Comparison of ENCODE assay signal across 11 cellular contexts in genomic region chr4:56211202-56211601, GRCh38.
DNase-seq lines count a peak whose midpoint lies in the region; ATAC-seq and TF ChIP-seq lines count a peak whose summit lies in the region.
"Had no signal": no experiment of that assay in that cellular context is flagged by ENCODE, and none has a peak within 500 bp of the region (broad histone marks: within the 10 kb centered on the region; RNA-seq: fewer than 3 reads in every experiment).

No MANE protein-coding gene starts in this region.

- H3K4me3 ChIP-seq in HEK293 (ENCODE audit: low read depth, low read length), result no peak overlapping the region
- H3K4me3 ChIP-seq in mesenchymal stem cell (ENCODE audit: insufficient read depth in 1 of 2, low read depth in 1 of 2, low read length in 2 of 2), result no peak overlapping the region
- H3K4me3 ChIP-seq in upper lobe of right lung, result no peak overlapping the region
- no peak overlapping the region for H3K4me3 ChIP-seq in heart left ventricle
- H3K4me3 ChIP-seq: A549, GM23248, K562 had no signal

- in situ Hi-C loops in KBM-7 (cut with MboI; ENCODE audit: low pct_unique_long_range_greater_than_20kb, low sequenced_read_pairs), result no loop called here

- peak overlapping the region in 1 of 2 experiments; percentile 44 for H3K14ac ChIP-seq in mesenchymal stem cell (ENCODE audit: low read length in 2 of 2)

- H3K27me3 Mint-ChIP-seq in WTC11 (ENCODE audit: low read depth), result peaks cover 77% of the 10 kb centered on the region

- H3K9me3 ChIP-seq in HEK293 (ENCODE audit: control insufficient read depth, insufficient read depth, low read depth, low read length) (no peaks in the 10 kb centered on the region), mesenchymal stem cell (ENCODE audit: control insufficient read depth, low read length) (peaks cover 4% of the 10 kb centered on the region), upper lobe of right lung (no peaks in the 10 kb centered on the region), heart left ventricle (peaks cover 0 to 12% (median 2%) of the 10 kb centered on the region in 12 donors)
- H3K9me3 ChIP-seq: A549 had no signal

- no peak overlapping the region for H2AK5ac ChIP-seq in mesenchymal stem cell (ENCODE audit: low read length, severe bottlenecking)

- H2AFZ ChIP-seq in mesenchymal stem cell (ENCODE audit: low read depth, low read length), result no peak overlapping the region
- H2AFZ ChIP-seq: GM23248 had no signal

- CTCF ChIA-PET in HEK293 (lab: Yijun Ruan, JAX) (no interaction called here), WTC11 (lab: Charles Lee) (interaction anchor here (0.5 to 1.7 kb wide), 2 partner anchors 51 to 262 kb away, joined by 3 to 9 read pairs; partner anchors contain the start of gene CEP135)

- H3K27ac ChIP-seq in HEK293 (ENCODE audit: extremely low read depth, low read depth, low read length), result no peak overlapping the region
- no peak overlapping the region for H3K27ac ChIP-seq in mesenchymal stem cell (ENCODE audit: low read length, poor library complexity, severe bottlenecking)
- H3K27ac ChIP-seq in upper lobe of right lung, result no peak overlapping the region
- H3K27ac ChIP-seq in heart left ventricle, result no peak overlapping the region
- H3K27ac ChIP-seq: A549, GM23248 had no signal

- intact Hi-C loops in upper lobe of right lung (cut with DNase I), result no loop called here
- intact Hi-C loops in heart left ventricle (cut with DNase I), result no loop called here

- H3K4me1 ChIP-seq in HEK293 (ENCODE audit: control insufficient read depth, insufficient read depth, low read length) (no peaks in the 10 kb centered on the region), mesenchymal stem cell (ENCODE audit: control insufficient read depth, insufficient read depth, low read depth, low read length) (peaks cover 1% of the 10 kb centered on the region), upper lobe of right lung (no peaks in the 10 kb centered on the region), heart left ventricle (no peaks in the 10 kb centered on the region)

- no peaks in the 10 kb centered on the region for H3K36me3 ChIP-seq in HEK293 (ENCODE audit: control insufficient read depth in 2 of 2, insufficient read depth in 1 of 2, low read length in 2 of 2)
- H3K36me3 ChIP-seq in mesenchymal stem cell (ENCODE audit: control insufficient read depth in 1 of 2, insufficient read depth in 2 of 2, low read depth in 1 of 2, low read length in 2 of 2), result peaks cover 0 to 3% of the 10 kb centered on the region in 2 experiments
- no peaks in the 10 kb centered on the region for H3K36me3 ChIP-seq in upper lobe of right lung
- no peaks in the 10 kb centered on the region for H3K36me3 ChIP-seq in heart left ventricle

- no peak overlapping the region for H2BK12ac ChIP-seq in mesenchymal stem cell (ENCODE audit: low read length in 2 of 2)

- no peak overlapping the region for H3K27ac Mint-ChIP-seq in WTC11

- DNase-seq in WTC11 (ENCODE audit: low spot score) (no peak), mesenchymal stem cell (no peak), upper lobe of right lung (no peak), heart left ventricle (no peak), NCI-H2107 (lab: John Stamatoyannopoulos, UW) (no peak), KBM-7 (no peak)
- DNase-seq: GM23248, H7 had no signal

- H2BK120ac ChIP-seq in mesenchymal stem cell (ENCODE audit: low read depth, low read length), result no peak overlapping the region

- POLR2A ChIA-PET in HEK293 (lab: Yijun Ruan, JAX) (no interaction called here), WTC11 (lab: Charles Lee) (no interaction called here)

- H2BK15ac ChIP-seq in mesenchymal stem cell (ENCODE audit: low read depth, poor library complexity, severe bottlenecking), result no peak overlapping the region

- ATAC-seq in WTC11, result peak; percentile 33
- ATAC-seq in upper lobe of right lung, result peak; percentile 29
- no peak for ATAC-seq in heart left ventricle
- ATAC-seq: A549, K562 had no signal

- no peak overlapping the region for H3K4ac ChIP-seq in mesenchymal stem cell (ENCODE audit: low read depth in 1 of 2, low read length in 2 of 2)

- H3K79me1 ChIP-seq in mesenchymal stem cell (replicated peaks; ENCODE audit: low read length, poor library complexity, severe bottlenecking), result no peaks in the 10 kb centered on the region

- H3K4me2 ChIP-seq in mesenchymal stem cell (ENCODE audit: low read length, poor library complexity, severe bottlenecking), result no peak overlapping the region
- H3K4me2 ChIP-seq: A549 had no signal

- H3K9ac ChIP-seq in mesenchymal stem cell (ENCODE audit: low read length), result no peak overlapping the region
- H3K9ac ChIP-seq: GM23248 had no signal

- H3K23ac ChIP-seq in mesenchymal stem cell (ENCODE audit: low read length in 2 of 2), result no peak overlapping the region

- no peak for TF ChIP-seq POLR2A in heart left ventricle (IDR thresholded peaks at IDR 0.05)

- peaks cover 29% of the 10 kb centered on the region for H3K4me1 Mint-ChIP-seq in WTC11

- H4K91ac ChIP-seq in mesenchymal stem cell (ENCODE audit: low read length), result peak overlapping the region; percentile 66

- 98% methylated on average over 3 of the region's 3 CpGs for WGBS in mesenchymal stem cell
- 91 to 99% (median 93%) methylated on average over 2 to 3 of the region's 3 CpGs for WGBS in heart left ventricle, 4 donors

- H3K36me3 Mint-ChIP-seq in WTC11, result peaks cover 14% of the 10 kb centered on the region

- H3K18ac ChIP-seq in mesenchymal stem cell (ENCODE audit: low read depth in 1 of 2, low read length in 2 of 2), result no peak overlapping the region

- H3K27me3 ChIP-seq in mesenchymal stem cell (ENCODE audit: control insufficient read depth in 1 of 2, insufficient read depth in 1 of 2, low read length in 2 of 2) (no peaks in the 10 kb centered on the region), upper lobe of right lung (no peaks in the 10 kb centered on the region), heart left ventricle (no peaks in the 10 kb centered on the region)

- H2BK5ac ChIP-seq in mesenchymal stem cell (ENCODE audit: low read depth, low read length, poor library complexity, severe bottlenecking), result no peak overlapping the region

- H4K8ac ChIP-seq in mesenchymal stem cell (ENCODE audit: low read length), result no peak overlapping the region

- H3K9me3 Mint-ChIP-seq in WTC11, result peaks cover 10% of the 10 kb centered on the region

- H3K4me3 Mint-ChIP-seq in WTC11, result no peak overlapping the region

- no peak for TF ChIP-seq CTCF in HEK293 (tag by site-specific recombination; IDR thresholded peaks at IDR 0.05)
- no peak for TF ChIP-seq CTCF in WTC11 (IDR thresholded peaks at IDR 0.05)
- no peak for TF ChIP-seq CTCF in upper lobe of right lung (IDR thresholded peaks at IDR 0.05)
- no peak for TF ChIP-seq CTCF in heart left ventricle (IDR thresholded peaks at IDR 0.05)

TF ChIP-seq in HEK293, 187 proteins besides CTCF, POLR2A, EP300 and RAD21:
- no peak for TF ChIP-seq OVOL3 (tag by site-specific recombination; IDR thresholded peaks at IDR 0.05)
- peak; percentile 16 for TF ChIP-seq SETDB1 (IDR thresholded peaks at IDR 0.05; ENCODE audit: insufficient read length, low read length)

TF ChIP-seq in WTC11, 78 proteins besides CTCF, POLR2A, EP300 and RAD21:
- no peak for TF ChIP-seq MXD4 (CRISPR knock-in tag; IDR thresholded peaks at IDR 0.05; ENCODE audit: borderline replicate concordance)

Comparison
In these comparisons a context has a peak if more than half of its experiments do, and no peak if none do; other contexts are left out.
1. ATAC-seq: peak in WTC11 (single experiment) and upper lobe of right lung (single experiment); none in heart left ventricle (0 of 4).